ENCODE assay signal across 19 cellular contexts in genomic region chr20:23870461-23870860, GRCh38. TPM values are rescaled to one million over a fixed set of nuclear protein-coding genes. Genes with fewer than 3 reads are reported as not detected.
DNase-seq lines count a peak whose midpoint lies in the region; ATAC-seq and TF ChIP-seq lines count a peak whose summit lies in the region.
"Had no signal": no experiment of that assay in that cellular context is flagged by ENCODE, and none has a peak within 500 bp of the region (broad histone marks: within the 10 kb centered on the region; RNA-seq: fewer than 3 reads in every experiment).

No MANE protein-coding gene starts in this region.

- intact Hi-C loops in Caco-2 (cut with micrococcal nuclease; ENCODE audit: unreplicated experiment) (no loop called here), sciatic nerve (cut with DNase I) (no loop called here)

- H3K36me3 Mint-ChIP-seq in Caco-2 (ENCODE audit: insufficient read depth, unreplicated experiment) (peaks cover 4% of the 10 kb centered on the region), neural crest cell (ENCODE audit: low read depth) (no peaks in the 10 kb centered on the region)
- H3K36me3 Mint-ChIP-seq: CD14-positive monocyte had no signal

- H3K27ac ChIP-seq in HUES48 (ENCODE audit: low read depth, low read length): peak overlapping the region; percentile 67
- H3K27ac ChIP-seq: A549, SJSA1 had no signal

- TF ChIP-seq CTCF in Caco-2 (IDR thresholded peaks at IDR 0.05; ENCODE audit: insufficient read depth in 1 of 2, low read depth in 1 of 2, low read length in 1 of 2, severe bottlenecking in 1 of 2, unreplicated experiment in 1 of 2) (no peak), neural crest cell (conservative IDR thresholded peaks at IDR 0.05) (no peak)

- H3K4me3 ChIP-seq in Caco-2 (ENCODE audit: low read depth, low read length) (no peak overlapping the region), HUES48 (ENCODE audit: low read depth, low read length) (no peak overlapping the region)
- H3K4me3 ChIP-seq: A549, MG63, SJSA1 had no signal

- H3K4me1 ChIP-seq in Caco-2 (peaks cover 16% of the 10 kb centered on the region), HUES48 (ENCODE audit: control insufficient read depth, insufficient read depth, low read length) (peaks cover 56% of the 10 kb centered on the region)
- H3K4me1 ChIP-seq: A549, SJSA1 had no signal

- H3K27me3 ChIP-seq in Caco-2 (replicated peaks; ENCODE audit: control insufficient read depth, insufficient read depth, low read length): no peaks in the 10 kb centered on the region; the same call in 1 of the 2 replicates
- H3K27me3 ChIP-seq in HUES48 (ENCODE audit: control insufficient read depth, insufficient read depth, low read length): peaks cover 7% of the 10 kb centered on the region; the same call in 1 of the 2 replicates
- H3K27me3 ChIP-seq: MG63 had no signal

- H3K4me1 Mint-ChIP-seq in Caco-2 (ENCODE audit: low read depth, unreplicated experiment): peaks cover 35% of the 10 kb centered on the region
- H3K4me1 Mint-ChIP-seq in neural crest cell: peaks cover 40% of the 10 kb centered on the region
- H3K4me1 Mint-ChIP-seq: B cell, CD14-positive monocyte had no signal

- H3K9ac ChIP-seq in HUES48 (ENCODE audit: low read depth, low read length): no peak overlapping the region

- H3K9me3 ChIP-seq in Caco-2 (no peaks in the 10 kb centered on the region; the same call in 1 of the 2 replicates), HUES48 (ENCODE audit: control insufficient read depth, insufficient read depth, low read length) (no peaks in the 10 kb centered on the region)
- H3K9me3 ChIP-seq: A549, MG63, SJSA1 had no signal

- H3K27ac Mint-ChIP-seq in Caco-2 (ENCODE audit: unreplicated experiment): peak overlapping the region; percentile 65
- peak overlapping the region; percentile 70 for H3K27ac Mint-ChIP-seq in neural crest cell (ENCODE audit: unreplicated experiment)
- H3K27ac Mint-ChIP-seq: B cell had no signal

- no peak for ATAC-seq in GM21529 (IDR thresholded peaks at IDR 0.05; ENCODE audit: unreplicated experiment)
- no peak for ATAC-seq in sciatic nerve
- ATAC-seq: A549, Right ventricle myocardium inferior had no signal

- DNase-seq in Caco-2: no peak
- DNase-seq in NCI-H748 treated with DMSO at 0.1 percent for 48 hours (lab: John Stamatoyannopoulos, UW): peak; percentile 2
- DNase-seq in neural crest cell (ENCODE audit: low read depth, low spot score): no peak
- DNase-seq in NCI-H510A (lab: John Stamatoyannopoulos, UW): no peak
- no peak for DNase-seq in sciatic nerve (ENCODE audit: low spot score)
- DNase-seq: MG63, NCI-H187, NCI-H510A treated with DMSO at 0.1 percent for 48 hours, OCI-M1, T-helper 1 cell had no signal

- H3K4me3 Mint-ChIP-seq in Caco-2 (ENCODE audit: unreplicated experiment): no peak overlapping the region
- H3K4me3 Mint-ChIP-seq in neural crest cell: no peak overlapping the region
- H3K4me3 Mint-ChIP-seq: B cell had no signal

- POLR2A ChIA-PET in Caco-2 (lab: Charles Lee): no interaction called here

- no peaks in the 10 kb centered on the region for H3K36me3 ChIP-seq in Caco-2 (ENCODE audit: control insufficient read depth, insufficient read depth, low read length)
- no peaks in the 10 kb centered on the region for H3K36me3 ChIP-seq in HUES48 (ENCODE audit: control insufficient read depth, insufficient read depth, low read length)
- H3K36me3 ChIP-seq: MG63, SJSA1 had no signal

- H3K27me3 Mint-ChIP-seq in Caco-2 (ENCODE audit: insufficient read depth, unreplicated experiment) (peaks cover 2% of the 10 kb centered on the region), neural crest cell (ENCODE audit: low read depth) (no peaks in the 10 kb centered on the region)

- no TSS peak for BruUV-seq in Caco-2 (replicated peaks; lab: Mats Ljungman, UMichigan)

- H3K9me3 Mint-ChIP-seq in Caco-2 (ENCODE audit: unreplicated experiment) (no peaks in the 10 kb centered on the region), neural crest cell (no peaks in the 10 kb centered on the region)

- CTCF ChIA-PET in Caco-2 (lab: Charles Lee): no interaction called here

RNA-seq across cellular contexts. Expression of gene CST5, which starts 9.1 kb away (rescaled TPM):
- total RNA-seq in Caco-2 (2022) (not detected in 2 replicates), neural crest cell (not detected in 2 replicates), sciatic nerve (not detected)
- total RNA-seq: B cell, H4, LHCN-M2, Right ventricle myocardium inferior, SJSA1 had no signal

RNA-seq across cellular contexts. Expression of gene CST2, which starts 43.9 kb away (rescaled TPM):
- total RNA-seq in Caco-2 (2022) (not detected in 2 replicates), neural crest cell (not detected in 2 replicates), sciatic nerve (not detected)
- total RNA-seq: B cell, H4, LHCN-M2, Right ventricle myocardium inferior, SJSA1 had no signal
